Comparison of ENCODE assay signal across 24 cellular contexts in genomic region chr12:131052063-131052781, GRCh38.
"Had no signal": no experiment of that assay in that cellular context is flagged by ENCODE, and none has a peak within 500 bp of the region (broad histone marks: within the 10 kb centered on the region; RNA-seq: fewer than 3 reads in every experiment).

No MANE protein-coding gene starts in this region.

- H3K4me1 ChIP-seq: SJCRH30 had no signal

- DNase-seq: Kasumi-1, MM.1S, NCI-H1092 treated with DMSO at 0.1 percent for 48 hours, NCI-H1436, NCI-H187, NCI-H2029, NCI-H2081 treated with DMSO at 0.1 percent for 48 hours, NCI-H2171 treated with DMSO at 0.1 percent for 48 hours, NCI-H524 treated with DMSO at 0.1 percent for 48 hours, NCI-H69, NCI-H774, PC-3, SHP77 treated with DMSO at 0.1 percent for 48 hours, SJCRH30, SW 1271, T-helper 1 cell had no signal

- H3K36me3 ChIP-seq: SJCRH30 had no signal

- H3K9me3 Mint-ChIP-seq: IgD-negative memory B cell had no signal

- H3K9me3 ChIP-seq: SJCRH30 had no signal

- H3K27ac Mint-ChIP-seq: IgD-negative memory B cell had no signal

- H3K27ac ChIP-seq: HL-60, KMS-11, RWPE1, SJCRH30, SK-N-MC had no signal

- H3K9ac ChIP-seq: KMS-11 had no signal

- H3K36me3 Mint-ChIP-seq: IgD-negative memory B cell had no signal

- ATAC-seq: K562, Panc1, PC-3, Right ventricle myocardium inferior had no signal

- H3K4me3 ChIP-seq: K562, SJCRH30, SK-N-MC had no signal

- H3K4me2 ChIP-seq: KMS-11 had no signal
